Comparison of ENCODE assay signal across 13 cellular contexts in the genomic region with DNA sequence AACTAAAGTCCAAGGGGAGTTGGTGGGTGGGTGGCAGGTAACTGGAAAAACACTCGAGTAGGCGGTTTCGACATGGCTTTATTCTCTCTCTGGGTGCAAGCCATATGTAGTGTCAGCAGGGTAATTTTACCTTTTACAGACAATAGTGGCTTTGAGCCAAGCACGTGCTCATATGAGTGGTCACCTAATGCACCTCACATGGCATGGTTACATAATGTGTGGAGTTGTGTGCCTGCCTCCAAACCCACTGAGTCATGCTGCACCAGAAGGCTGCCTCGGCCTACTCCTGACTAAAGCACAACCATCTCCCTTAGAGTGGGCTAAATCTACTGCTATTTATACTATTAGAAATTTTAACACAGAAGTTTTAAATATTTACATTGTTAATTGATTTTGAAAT. TPM values are rescaled to one million over a fixed set of nuclear protein-coding genes. Genes with fewer than 3 reads are reported as not detected.
DNase-seq lines count a peak whose midpoint lies in the region; ATAC-seq and TF ChIP-seq lines count a peak whose summit lies in the region.
"Had no signal": no experiment of that assay in that cellular context is flagged by ENCODE, and none has a peak within 500 bp of the region (broad histone marks: within the 10 kb centered on the region; RNA-seq: fewer than 3 reads in every experiment).

No MANE protein-coding gene starts in this region.

- no peak overlapping the region for H3K4me3 Mint-ChIP-seq in CD4-positive, alpha-beta T cell
- H3K4me3 Mint-ChIP-seq: activated T-cell treated with anti-CD3 and anti-CD28 coated beads, Interleukin-2, amount 50 U/mL, for 24 hours; naive thymus-derived CD8-positive, alpha-beta T cell had no signal

- H3K9me3 Mint-ChIP-seq in CD4-positive, alpha-beta T cell, result no peaks in the 10 kb centered on the region
- H3K9me3 Mint-ChIP-seq: activated T-cell treated with anti-CD3 and anti-CD28 coated beads, Interleukin-2, amount 50 U/mL, for 24 hours; naive thymus-derived CD8-positive, alpha-beta T cell had no signal

- no peaks in the 10 kb centered on the region for H3K9me3 ChIP-seq in DND-41 (ENCODE audit: insufficient read depth, low read length, severe bottlenecking)
- H3K9me3 ChIP-seq in CD4-positive, alpha-beta T cell (ENCODE audit: control insufficient read depth, low read length), result no peaks in the 10 kb centered on the region

- no peak overlapping the region for H3K27ac Mint-ChIP-seq in CD4-positive, alpha-beta T cell
- H3K27ac Mint-ChIP-seq: activated T-cell treated with anti-CD3 and anti-CD28 coated beads, Interleukin-2, amount 50 U/mL, for 24 hours had no signal

- no peaks in the 10 kb centered on the region for H3K36me3 Mint-ChIP-seq in CD4-positive, alpha-beta T cell (ENCODE audit: low read depth)
- H3K36me3 Mint-ChIP-seq: naive thymus-derived CD8-positive, alpha-beta T cell had no signal

- intact Hi-C loops in CD4-positive, alpha-beta T cell (cut with DNase I, micrococcal nuclease), result no loop called here

- no peaks in the 10 kb centered on the region for H3K36me3 ChIP-seq in DND-41 (ENCODE audit: insufficient read depth, low read length)

- no peaks in the 10 kb centered on the region for H3K27me3 Mint-ChIP-seq in CD4-positive, alpha-beta T cell
- H3K27me3 Mint-ChIP-seq: activated T-cell treated with anti-CD3 and anti-CD28 coated beads, Interleukin-2, amount 50 U/mL, for 24 hours; naive thymus-derived CD8-positive, alpha-beta T cell had no signal

- no peak for TF ChIP-seq CTCF in DND-41 (IDR thresholded peaks at IDR 0.05; ENCODE audit: borderline replicate concordance, extremely low read depth, low read length, poor library complexity, severe bottlenecking)
- no peak for TF ChIP-seq CTCF in CD4-positive, alpha-beta T cell (IDR thresholded peaks at IDR 0.05)

- peaks cover 11% of the 10 kb centered on the region for H3K4me1 Mint-ChIP-seq in CD4-positive, alpha-beta T cell (ENCODE audit: low read depth)

- CTCF ChIA-PET in CD4-positive, alpha-beta T cell (lab: Charles Lee), result no interaction called here

- no peak overlapping the region for H3K4me2 ChIP-seq in DND-41 (ENCODE audit: insufficient read depth, low read length)

- no peaks in the 10 kb centered on the region for H4K20me1 ChIP-seq in DND-41 (ENCODE audit: insufficient read depth, low read length)

- no peaks in the 10 kb centered on the region for H3K79me2 ChIP-seq in DND-41 (ENCODE audit: insufficient read depth, low read length)

- H3K27ac ChIP-seq in DND-41 (ENCODE audit: low read length), result peak overlapping the region; percentile 43; the same call in 1 of the 2 replicates
- no peak overlapping the region for H3K27ac ChIP-seq in CD4-positive, alpha-beta T cell (ENCODE audit: low read depth, low read length)
- H3K27ac ChIP-seq: C4-2B had no signal

- ATAC-seq in DND-41 (ENCODE audit: insufficient read depth, low read depth) (no peak), HG03039 (IDR thresholded peaks at IDR 0.05; ENCODE audit: unreplicated experiment) (no peak)
- no peak for ATAC-seq in CD4-positive, alpha-beta T cell (ENCODE audit: poor library complexity)
- ATAC-seq: left cardiac atrium; naive thymus-derived CD8-positive, alpha-beta T cell had no signal

- POLR2A ChIA-PET in CD4-positive, alpha-beta T cell (lab: Charles Lee), result no interaction called here

- no peak overlapping the region for H3K9ac ChIP-seq in DND-41 (ENCODE audit: low read depth, low read length)

- no peak for DNase-seq in DND-41
- DNase-seq in HT1080 (ENCODE audit: low read depth), result peak; percentile 87
- DNase-seq in amniotic epithelial cell (ENCODE audit: low read depth), result peak; percentile 82
- DNase-seq in kidney tubule cell (ENCODE audit: low spot score), result peak; percentile 85
- no peak for DNase-seq in activated CD4-positive, CD25-positive, alpha-beta regulatory T cell (lab: John Stamatoyannopoulos, UW)
- DNase-seq in CD4-positive, alpha-beta T cell, result no peak
- DNase-seq: activated CD4-positive, alpha-beta T cell treated with anti-CD3 and anti-CD28 coated beads for 4 hours; activated T-cell treated with anti-CD3 and anti-CD28 coated beads, Interleukin-2, amount 50 U/mL, for 24 hours; left cardiac atrium; naive thymus-derived CD8-positive, alpha-beta T cell had no signal

- H3K4me1 ChIP-seq in DND-41 (ENCODE audit: insufficient read depth, low read length), result peaks cover 31% of the 10 kb centered on the region

- no peak overlapping the region for H2AFZ ChIP-seq in DND-41 (ENCODE audit: low read depth, low read length)

- H3K27me3 ChIP-seq in DND-41 (ENCODE audit: insufficient read depth, low read length, poor library complexity), result no peaks in the 10 kb centered on the region
- no peaks in the 10 kb centered on the region for H3K27me3 ChIP-seq in CD4-positive, alpha-beta T cell (ENCODE audit: control insufficient read depth, insufficient read depth, low read length)

- no peak overlapping the region for H3K4me3 ChIP-seq in DND-41 (ENCODE audit: low read depth in 1 of 2, low read length in 2 of 2)

RNA-seq across cellular contexts. Expression of a gene that starts 16.5 kb away (rescaled TPM):
- total RNA-seq in HT1080 (2014; rRNA removed; shearing (Covaris generic)), result 2.6 and 3.7 TPM in 2 replicates
- polyA plus RNA-seq in HT1080 (2015; cell fraction: cytosol; rRNA removed), result 1.9 and 2.6 TPM in 2 replicates
- 4.2 and 5.2 TPM in 2 replicates for polyA plus RNA-seq in HT1080 (2015; cell fraction: nucleus; rRNA removed)
- 1 to 10 TPM; 4.3 to 4.5 TPM for total RNA-seq in CD4-positive, alpha-beta T cell

RNA-seq across cellular contexts. Expression of a gene that starts 41.1 kb away (rescaled TPM):
- total RNA-seq in HT1080 (2014; rRNA removed; shearing (Covaris generic)), result 0.16 and 0.63 TPM in 2 replicates
- 0.63 and 1.0 TPM in 2 replicates for polyA plus RNA-seq in HT1080 (2015; cell fraction: cytosol; rRNA removed)
- 1.4 and 2.0 TPM in 2 replicates for polyA plus RNA-seq in HT1080 (2015; cell fraction: nucleus; rRNA removed)
- total RNA-seq in CD4-positive, alpha-beta T cell, result not detected
- total RNA-seq: glomerular endothelial cell; naive thymus-derived CD8-positive, alpha-beta T cell had no signal
- polyA plus RNA-seq: naive thymus-derived CD8-positive, alpha-beta T cell had no signal

RNA-seq across cellular contexts. Expression of a gene that starts 52.8 kb away (rescaled TPM):
- not detected in 2 replicates for total RNA-seq in HT1080 (2014; rRNA removed; shearing (Covaris generic))
- polyA plus RNA-seq in HT1080 (2015; cell fraction: cytosol; rRNA removed), result not detected in 2 replicates
- polyA plus RNA-seq in HT1080 (2015; cell fraction: nucleus; rRNA removed), result not detected in 2 replicates
- 1 to 10 TPM; 1.1 to 1.4 TPM for total RNA-seq in CD4-positive, alpha-beta T cell
- total RNA-seq: glomerular endothelial cell had no signal

Comparison
In these comparisons a context has a peak if more than half of its experiments do, and no peak if none do; other contexts are left out.
1. DNase-seq: peak in HT1080 (single experiment), amniotic epithelial cell (single experiment) and kidney tubule cell (single experiment); none in DND-41 (single experiment), activated CD4-positive, CD25-positive, alpha-beta regulatory T cell (0 of 4) and CD4-positive, alpha-beta T cell (0 of 10).